30 cellular contexts compared by ENCODE assay signal in genomic region chr17:8557176-8557806, GRCh38.
DNase-seq lines count a peak whose midpoint lies in the region; ATAC-seq and TF ChIP-seq lines count a peak whose summit lies in the region.
"Had no signal": no experiment of that assay in that cellular context is flagged by ENCODE, and none has a peak within 500 bp of the region (broad histone marks: within the 10 kb centered on the region; RNA-seq: fewer than 3 reads in every experiment).

No MANE protein-coding gene starts in this region.

- no peak for DNase-seq in IMR-90
- DNase-seq in astrocyte of the hippocampus (ENCODE audit: low read depth, low spot score), result peak; percentile 41
- DNase-seq in lower lobe of right lung, result no peak
- no peak for DNase-seq in thoracic aorta (ENCODE audit: low spot score)
- no peak for DNase-seq in activated gamma-delta T cell (lab: John Stamatoyannopoulos, UW)
- no peak for DNase-seq in NCI-H1694 (lab: John Stamatoyannopoulos, UW)
- DNase-seq in esophagus squamous epithelium (lab: John Stamatoyannopoulos, UW), result no peak
- DNase-seq: activated CD4-positive, alpha-beta T cell treated with anti-CD3 and anti-CD28 coated beads for 4 hours; activated naive CD8-positive, alpha-beta T cell treated with anti-CD3 and anti-CD28 coated beads, Interleukin-2, amount 50 U/mL, for 24 hours; activated T-cell treated with anti-CD3 and anti-CD28 coated beads, Interleukin-2, amount 50 U/mL, for 24 hours; Calu3; DMS79 treated with DMSO at 0.1 percent for 48 hours; HFFc6; hypothalamus; immature natural killer cell; mucosa of descending colon; NCI-H1048; NCI-H187; NCI-H2171; NCI-H524 treated with DMSO at 0.1 percent for 48 hours; ovary; PC-9; retina; SHP77; spleen; stimulated activated CD4-positive, alpha-beta T cell treated with anti-CD3 and anti-CD28 coated beads, Interleukin-2, amount 100 ng/mL, for 48 hours had no signal

- no peak overlapping the region for H2BK120ac ChIP-seq in IMR-90 (ENCODE audit: low read depth, low read length)

- in situ Hi-C loops in IMR-90 (cut with MboI; ENCODE audit: low sequenced_read_pairs), result no loop called here

- TF ChIP-seq CTCF in IMR-90 (conservative IDR thresholded peaks at IDR 0.05; ENCODE audit: low read depth, low read length), result no peak
- TF ChIP-seq CTCF in lower lobe of right lung (IDR thresholded peaks at IDR 0.05), result no peak
- no peak for TF ChIP-seq CTCF in thoracic aorta (IDR thresholded peaks at IDR 0.05)
- no peak for TF ChIP-seq CTCF in esophagus squamous epithelium (IDR thresholded peaks at IDR 0.05)

- H3K9me1 ChIP-seq in IMR-90 (ENCODE audit: insufficient read depth, low read length), result peaks cover 16% of the 10 kb centered on the region

- no peak overlapping the region for H3K4ac ChIP-seq in IMR-90 (ENCODE audit: low read depth, low read length)

- POLR2A ChIA-PET in IMR-90 (lab: Charles Lee; ENCODE audit: unreplicated experiment), result no interaction called here

- no peak overlapping the region for H2BK5ac ChIP-seq in IMR-90 (ENCODE audit: low read depth, low read length, poor library complexity, severe bottlenecking)

- TF ChIP-seq RAD21 in IMR-90 (IDR thresholded peaks at IDR 0.05; ENCODE audit: low read length), result no peak

- H3K18ac ChIP-seq in IMR-90 (ENCODE audit: low read depth, low read length), result no peak overlapping the region

- TF ChIP-seq POLR2A in IMR-90 (IDR thresholded peaks at IDR 0.05; ENCODE audit: low read depth, low read length) (no peak), esophagus squamous epithelium (IDR thresholded peaks at IDR 0.05) (no peak)

- H3K27me3 ChIP-seq in IMR-90 (ENCODE audit: control insufficient read depth, insufficient read depth, low read length) (no peaks in the 10 kb centered on the region), lower lobe of right lung (ENCODE audit: low read depth) (no peaks in the 10 kb centered on the region), thoracic aorta (replicated peaks; ENCODE audit: insufficient read depth) (no peaks in the 10 kb centered on the region), esophagus squamous epithelium (no peaks in the 10 kb centered on the region)
- H3K27me3 ChIP-seq: breast epithelium, esophagus muscularis mucosa, gastroesophageal sphincter, ovary had no signal

- H3K9me3 ChIP-seq in IMR-90 (ENCODE audit: control insufficient read depth, insufficient read depth, low read length), result no peaks in the 10 kb centered on the region
- no peaks in the 10 kb centered on the region for H3K9me3 ChIP-seq in lower lobe of right lung
- H3K9me3 ChIP-seq in thoracic aorta, result no peaks in the 10 kb centered on the region
- no peaks in the 10 kb centered on the region for H3K9me3 ChIP-seq in esophagus squamous epithelium
- H3K9me3 ChIP-seq: breast epithelium, esophagus muscularis mucosa, gastroesophageal sphincter, mucosa of descending colon, ovary, spleen had no signal

- H3K79me1 ChIP-seq in IMR-90 (ENCODE audit: low read depth in 1 of 2, low read length in 2 of 2), result peaks cover 9 to 18% of the 10 kb centered on the region in 2 experiments; a peak in 3 of 4 replicates

- no peak overlapping the region for H4K8ac ChIP-seq in IMR-90 (ENCODE audit: low read depth in 2 of 2, low read length in 2 of 2)

- no peak overlapping the region for H3K27ac ChIP-seq in IMR-90 (ENCODE audit: insufficient read depth, low read length)
- no peak overlapping the region for H3K27ac ChIP-seq in lower lobe of right lung
- H3K27ac ChIP-seq in thoracic aorta, result peak overlapping the region; percentile 66 to 74
- H3K27ac ChIP-seq in esophagus squamous epithelium, result no peak overlapping the region
- H3K27ac ChIP-seq: breast epithelium, C4-2B, esophagus muscularis mucosa, gastroesophageal sphincter, ovary, PC-9, spleen had no signal

- no peak overlapping the region for H3K4me2 ChIP-seq in IMR-90 (ENCODE audit: low read depth, low read length)
- H3K4me2 ChIP-seq: PC-9 had no signal

- CTCF ChIA-PET in IMR-90 (lab: Yijun Ruan, JAX), result no interaction called here

- dilution Hi-C loops in IMR-90 (cut with HindIII; ENCODE audit: low sequenced_read_pairs, unreplicated experiment), result no loop called here

- H2AK9ac ChIP-seq in IMR-90 (replicated peaks; ENCODE audit: low read depth, low read length, poor library complexity), result no peak overlapping the region

- H4K20me1 ChIP-seq in IMR-90 (ENCODE audit: insufficient read depth, low read length), result 0 out of 2 replicates have a peak, but pooled peaks cover 4% of the 10 kb centered on the region

- no peak overlapping the region for H3K56ac ChIP-seq in IMR-90 (ENCODE audit: extremely low read depth, insufficient read depth, low read length)

- no peak overlapping the region for H3K9ac ChIP-seq in IMR-90 (ENCODE audit: low read depth, low read length)

- H2BK20ac ChIP-seq in IMR-90 (ENCODE audit: low read depth, low read length), result no peak overlapping the region

- H4K91ac ChIP-seq in IMR-90 (ENCODE audit: insufficient read depth, low read depth, low read length), result no peak overlapping the region

- H3K14ac ChIP-seq in IMR-90 (replicated peaks; ENCODE audit: low read depth, low read length), result no peak overlapping the region

- H3K4me3 ChIP-seq in IMR-90 (ENCODE audit: insufficient read depth, low read depth, low read length) (no peak overlapping the region), lower lobe of right lung (no peak overlapping the region), thoracic aorta (no peak overlapping the region), esophagus squamous epithelium (no peak overlapping the region)
- H3K4me3 ChIP-seq: breast epithelium, esophagus muscularis mucosa, gastroesophageal sphincter, mucosa of descending colon, ovary, PC-9, spleen had no signal

- ATAC-seq in IMR-90 (ENCODE audit: low read depth) (0 out of 2 replicates have a peak, but pooled peaks have one; percentile 29), lower lobe of right lung (peak; percentile 51 to 91), thoracic aorta (ENCODE audit: insufficient number of reproducible peaks, low FRiP score, low read depth) (peak; percentile 44)
- ATAC-seq: activated naive CD8-positive, alpha-beta T cell treated with anti-CD3 and anti-CD28 coated beads, Interleukin-2, amount 50 U/mL, for 24 hours; gastroesophageal sphincter; mucosa of descending colon had no signal

- peaks cover 20% of the 10 kb centered on the region for H3K36me3 ChIP-seq in IMR-90 (ENCODE audit: control insufficient read depth, insufficient read depth, low read length)
- no peaks in the 10 kb centered on the region for H3K36me3 ChIP-seq in lower lobe of right lung
- H3K36me3 ChIP-seq in thoracic aorta, result peaks cover 19% of the 10 kb centered on the region
- H3K36me3 ChIP-seq in esophagus squamous epithelium, result no peaks in the 10 kb centered on the region
- H3K36me3 ChIP-seq: breast epithelium, ovary, spleen had no signal

- no peak overlapping the region for H2AK5ac ChIP-seq in IMR-90 (ENCODE audit: low read depth, low read length)

- intact Hi-C loops in IMR-90 (cut with micrococcal nuclease), result no loop called here
- intact Hi-C loops in lower lobe of right lung (cut with DNase I), result no loop called here
- intact Hi-C loops in esophagus squamous epithelium (cut with DNase I), result no loop called here

- no peak overlapping the region for H2AFZ ChIP-seq in IMR-90 (replicated peaks; ENCODE audit: low read length, poor library complexity)
- H2AFZ ChIP-seq: PC-9 had no signal

- no peak overlapping the region for H2BK15ac ChIP-seq in IMR-90 (ENCODE audit: low read depth, low read length)

- BruUV-seq in IMR-90 (replicated peaks; lab: Mats Ljungman, UMichigan), result no TSS peak

- no peak overlapping the region for H4K5ac ChIP-seq in IMR-90 (ENCODE audit: low read depth, low read length)

- H3K23ac ChIP-seq in IMR-90 (ENCODE audit: low read depth, low read length), result no peak overlapping the region

- H3K4me1 ChIP-seq in IMR-90 (ENCODE audit: control insufficient read depth, insufficient read depth, low read length) (peaks cover 7% of the 10 kb centered on the region), lower lobe of right lung (no peaks in the 10 kb centered on the region), thoracic aorta (ENCODE audit: control insufficient read depth in 1 of 2, low read depth in 2 of 2) (peaks cover 33 to 93% of the 10 kb centered on the region in 2 donors), esophagus squamous epithelium (peaks cover 0 to 6% (median 5%) of the 10 kb centered on the region in 3 donors)
- H3K4me1 ChIP-seq: breast epithelium, esophagus muscularis mucosa, gastroesophageal sphincter, spleen had no signal

- WGBS in IMR-90 (ENCODE audit: extremely low coverage in 2 of 2, insufficient read length in 1 of 2), 2 experiments, result 86% methylated on average over 1 of the region's 5 CpGs; no CpG with 5 or more reads in 1 of the 2 experiments
- 83 to 90% methylated on average over 5 of the region's 5 CpGs for WGBS in esophagus squamous epithelium, 2 donors

TF ChIP-seq in IMR-90, 13 proteins besides CTCF, POLR2A, EP300 and RAD21:
- TF ChIP-seq CHD1 (IDR thresholded peaks at IDR 0.05; ENCODE audit: low read depth, low read length) (no peak), CEBPB (IDR thresholded peaks at IDR 0.05; ENCODE audit: low read depth, low read length) (peak; percentile 39; the same call in 1 of the 2 replicates)
TF ChIP-seq in IMR-90: peak in this region for 1.

Comparison
In these comparisons a context has a peak if more than half of its experiments do, and no peak if none do; other contexts are left out.
1. H3K27ac ChIP-seq: peak in thoracic aorta (2 of 2); none in IMR-90 (single experiment), lower lobe of right lung (single experiment) and esophagus squamous epithelium (0 of 4).
2. Peak in every context shown above with its lines, with median percentiles within 50 percentile points of each other: ATAC-seq.